In genomic region chr2:144517825-144518699, GRCh38 we compare ENCODE assay signal across 8 cellular contexts. TPM values are rescaled to one million over a fixed set of nuclear protein-coding genes. Genes with fewer than 3 reads are reported as not detected.
A peak's percentile ranks its signal among the peaks of the same experiment; 100 is the strongest.
DNase-seq lines count a peak whose midpoint lies in the region; ATAC-seq, FAIRE-seq and TF ChIP-seq lines count a peak whose summit lies in the region.

No MANE protein-coding gene starts in this region.

- TF ChIP-seq POLR2A in body of pancreas (IDR thresholded peaks at IDR 0.05): no peak

- no peak overlapping the region for H2BK5ac ChIP-seq in mesendoderm (ENCODE audit: low read length)

- peak overlapping the region; percentile 88 for H3K56ac ChIP-seq in mesendoderm (ENCODE audit: low read length)

- no peak for FAIRE-seq in D721Med (lab: Jason Lieb, UNC)

- H3K4me1 ChIP-seq in ACC112 (ENCODE audit: control insufficient read depth, insufficient read depth, low read length, unreplicated experiment): peaks cover 29% of the 10 kb centered on the region
- H3K4me1 ChIP-seq in Karpas-422 (ENCODE audit: low read length): peaks cover 57% of the 10 kb centered on the region
- peaks cover 25% of the 10 kb centered on the region for H3K4me1 ChIP-seq in body of pancreas
- H3K4me1 ChIP-seq in mesendoderm (ENCODE audit: control insufficient read depth, low read depth, low read length): peaks cover 4% of the 10 kb centered on the region

- no peak overlapping the region for H2AK5ac ChIP-seq in mesendoderm (ENCODE audit: low read length)

- no peak overlapping the region for H3K23ac ChIP-seq in mesendoderm (ENCODE audit: low read length)

- H2AFZ ChIP-seq in ACC112 (ENCODE audit: low read length, unreplicated experiment) (no peak overlapping the region), Karpas-422 (ENCODE audit: low read length) (peak overlapping the region; percentile 78; the same call in 1 of the 2 replicates)

- no peak overlapping the region for H4K8ac ChIP-seq in mesendoderm (ENCODE audit: low read depth, low read length)

- H3K9me2 ChIP-seq in Karpas-422 (replicated peaks; ENCODE audit: insufficient read depth, low read length): no peaks in the 10 kb centered on the region

- no peak overlapping the region for H3K4ac ChIP-seq in mesendoderm (ENCODE audit: low read depth, low read length)

- no peak for ATAC-seq in body of pancreas

- peak overlapping the region; percentile 92 for H3K18ac ChIP-seq in mesendoderm (ENCODE audit: low read length)

- H2BK120ac ChIP-seq in mesendoderm (ENCODE audit: low read depth, low read length): no peak overlapping the region

- H3K9me3 ChIP-seq in Karpas-422 (ENCODE audit: low read length) (no peaks in the 10 kb centered on the region), body of pancreas (no peaks in the 10 kb centered on the region)

- H4K5ac ChIP-seq in mesendoderm (ENCODE audit: low read length): no peak overlapping the region

- intact Hi-C loops in body of pancreas (cut with DNase I): no loop called here

- TF ChIP-seq CTCF in body of pancreas (IDR thresholded peaks at IDR 0.05) (no peak), D721Med (IDR thresholded peaks at IDR 0.05; ENCODE audit: insufficient read depth, missing control alignments) (no peak)

- no peaks in the 10 kb centered on the region for H3K36me3 ChIP-seq in ACC112 (ENCODE audit: insufficient read depth, low read length)
- no peaks in the 10 kb centered on the region; the same call in 1 of the 2 replicates for H3K36me3 ChIP-seq in Karpas-422 (ENCODE audit: insufficient read depth, low read length)
- no peaks in the 10 kb centered on the region for H3K36me3 ChIP-seq in body of pancreas (replicated peaks in 1 of 2; ENCODE audit: insufficient read depth in 1 of 2, low read depth in 2 of 2)
- no peaks in the 10 kb centered on the region for H3K36me3 ChIP-seq in mesendoderm (ENCODE audit: control insufficient read depth, insufficient read depth, low read length)

- H3K79me2 ChIP-seq in ACC112 (ENCODE audit: control insufficient read depth, insufficient read depth, low read length, unreplicated experiment) (peaks cover 68% of the 10 kb centered on the region), Karpas-422 (ENCODE audit: low read length) (0 out of 2 replicates have a peak, but pooled peaks cover 6% of the 10 kb centered on the region), mesendoderm (ENCODE audit: control insufficient read depth, insufficient read depth, low read length) (no peaks in the 10 kb centered on the region)

- H3K27ac ChIP-seq in ACC112 (ENCODE audit: low read depth, low read length) (peak overlapping the region; percentile 91), Karpas-422 (ENCODE audit: low read length) (peak overlapping the region; percentile 56), body of pancreas (peak overlapping the region; percentile 1 to 77 (median 62)), mesendoderm (ENCODE audit: low read depth, low read length) (no peak overlapping the region)

- no peaks in the 10 kb centered on the region for H3K79me1 ChIP-seq in mesendoderm (ENCODE audit: low read length)

- H3K9ac ChIP-seq in Karpas-422 (ENCODE audit: low read length): peak overlapping the region; percentile 84
- peak overlapping the region; percentile 69 for H3K9ac ChIP-seq in mesendoderm (ENCODE audit: low read length)

- H3K4me2 ChIP-seq in Karpas-422 (ENCODE audit: low read depth, low read length, poor library complexity, severe bottlenecking): peak overlapping the region; percentile 96
- H3K4me2 ChIP-seq in mesendoderm (ENCODE audit: low read length): peak overlapping the region; percentile 59

- H3K27me3 ChIP-seq in ACC112 (ENCODE audit: insufficient read depth, low read length) (no peaks in the 10 kb centered on the region), Karpas-422 (ENCODE audit: low read length) (no peaks in the 10 kb centered on the region), body of pancreas (peaks cover 0 to 19% of the 10 kb centered on the region in 2 donors), mesendoderm (ENCODE audit: insufficient read depth, low read length, poor library complexity) (peaks cover 31% of the 10 kb centered on the region)

- DNase-seq in Karpas-422 (peak; percentile 74), body of pancreas (no peak), mesendoderm (peak; percentile 49), cerebellar nuclear complex (lab: John Stamatoyannopoulos, UW) (no peak), NCI-H226 (no peak), COLO829 (ENCODE audit: low spot score) (no peak), D721Med (ENCODE audit: insufficient read length, low spot score) (no peak)

- WGBS in body of pancreas, 2 donors: 4 to 6% methylated on average over 21 of the region's 21 CpGs
- no CpG with 5 or more reads among the region's 21 CpGs for WGBS in mesendoderm (ENCODE audit: extremely low coverage, insufficient coverage, low lambda C conversion rate)

- no peak overlapping the region for H2BK15ac ChIP-seq in mesendoderm (replicated peaks; ENCODE audit: low read depth)

- peaks cover 12% of the 10 kb centered on the region; the same call in 1 of the 2 replicates for H4K20me1 ChIP-seq in Karpas-422 (ENCODE audit: insufficient read depth, low read depth, low read length)

- peak overlapping the region; percentile 88 for H3K4me3 ChIP-seq in ACC112 (ENCODE audit: low read depth, low read length)
- H3K4me3 ChIP-seq in Karpas-422 (ENCODE audit: low read length): peak overlapping the region; percentile 92
- no peak overlapping the region for H3K4me3 ChIP-seq in body of pancreas
- peak overlapping the region; percentile 64 for H3K4me3 ChIP-seq in mesendoderm (ENCODE audit: low read length)

RNA-seq across cellular contexts. Expression of gene ZEB2, which starts 1.9 kb away (rescaled TPM):
- 15.3 and 29.4 TPM in 2 replicates for total RNA-seq in Karpas-422 (2014; rRNA removed; shearing (Covaris generic); ENCODE audit: low replicate concordance)
- total RNA-seq in body of pancreas: 10 to 100 TPM; 18.5 to 24.6 TPM
- 0.74 TPM for polyA plus RNA-seq in mesendoderm (2013, experiment 1 of 2)
- 0.83 TPM for polyA plus RNA-seq in mesendoderm (2013, experiment 2 of 2)

Comparison
In these comparisons a context has a peak if more than half of its experiments do, and no peak if none do; other contexts are left out.
1. H3K4me3 ChIP-seq: peak in ACC112 (single experiment), Karpas-422 (single experiment) and mesendoderm (single experiment); none in body of pancreas (0 of 2).
2. DNase-seq: peak in Karpas-422 (single experiment) and mesendoderm (single experiment); none in body of pancreas (0 of 4), cerebellar nuclear complex (0 of 2), NCI-H226 (single experiment), COLO829 (single experiment) and D721Med (single experiment).